Comparison of ENCODE assay signal across 9 cellular contexts in the genomic region with DNA sequence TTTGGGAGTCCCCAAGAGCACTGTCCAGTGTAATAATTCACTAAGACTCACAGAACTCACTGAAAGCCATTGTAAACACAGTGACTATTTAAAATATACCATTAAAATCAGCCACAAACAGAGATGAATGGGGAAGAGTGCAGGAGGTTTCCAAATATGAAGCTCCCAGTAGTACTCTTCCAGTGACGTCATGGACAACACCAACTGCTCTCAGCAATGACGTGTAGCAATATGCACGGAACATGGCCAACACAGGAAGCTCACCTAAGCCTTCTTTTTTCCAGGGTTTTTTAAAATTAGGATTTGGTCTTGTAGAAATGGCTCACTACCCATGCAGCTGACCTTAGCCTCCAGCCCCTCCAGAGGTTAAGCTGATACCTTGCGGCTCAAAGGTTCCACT.
"Had no signal": no experiment of that assay in that cellular context is flagged by ENCODE, and none has a peak within 500 bp of the region (broad histone marks: within the 10 kb centered on the region; RNA-seq: fewer than 3 reads in every experiment).

No MANE protein-coding gene starts in this region.

- H3K9me3 ChIP-seq: HAP-1 had no signal

- H3K4me1 ChIP-seq: HAP-1 had no signal

- H3K27ac ChIP-seq: HL-60 had no signal

- H3K36me3 ChIP-seq: HAP-1 had no signal

- ATAC-seq: HCT116, K562 had no signal

- DNase-seq: GOT3, H7, HFFc6, IMR-90, KG1 had no signal

- H3K27ac Mint-ChIP-seq: HFFc6 had no signal

- H3K4me3 ChIP-seq: HAP-1, K562 had no signal

- H3K9me3 Mint-ChIP-seq: HFFc6 had no signal

- H3K4me3 Mint-ChIP-seq: HFFc6 had no signal
